22 cellular contexts compared by ENCODE assay signal in genomic region chr4:115529126-115529525, GRCh38.
"Had no signal": no experiment of that assay in that cellular context is flagged by ENCODE, and none has a peak within 500 bp of the region (broad histone marks: within the 10 kb centered on the region; RNA-seq: fewer than 3 reads in every experiment).

No MANE protein-coding gene starts in this region.

- H3K27me3 ChIP-seq: MG63 had no signal

- H3K4me2 ChIP-seq: SK-N-SH had no signal

- H3K36me3 ChIP-seq: MG63 had no signal

- H3K27ac ChIP-seq: RWPE1 had no signal

- DNase-seq: IMR-90, Karpas-422, KG1, MG63, NCI-H1092, NCI-H1105 treated with DMSO at 0.1 percent for 48 hours, NCI-H1417 treated with DMSO at 0.1 percent for 48 hours, NCI-H187, NCI-H2029, NCI-H2081 treated with DMSO at 0.1 percent for 48 hours, NCI-H2171, NCI-H446, NCI-H510A, NCI-H524 treated with DMSO at 0.1 percent for 48 hours, NCI-H69, NCI-H774, PC-3, SHP77, SK-N-SH had no signal

- ATAC-seq: HepG2, Panc1, PC-3 had no signal

- FAIRE-seq: HepG2 had no signal

- H3K4me3 ChIP-seq: MG63 had no signal

- H3K9ac ChIP-seq: SK-N-SH had no signal

- H3K9me3 ChIP-seq: MG63, SK-N-SH had no signal
